In genomic region chr9:121896545-121896943, GRCh38 we compare ENCODE assay signal across 29 cellular contexts.
DNase-seq lines count a peak whose midpoint lies in the region; ATAC-seq and TF ChIP-seq lines count a peak whose summit lies in the region.
"Had no signal": no experiment of that assay in that cellular context is flagged by ENCODE, and none has a peak within 500 bp of the region (broad histone marks: within the 10 kb centered on the region; RNA-seq: fewer than 3 reads in every experiment).

No MANE protein-coding gene starts in this region.

- H3K27ac Mint-ChIP-seq in WTC11: peak overlapping the region; percentile 26; the same call in 1 of the 2 replicates
- H3K27ac Mint-ChIP-seq: activated naive CD4-positive, alpha-beta T cell treated with anti-CD3 and anti-CD28 coated beads, Interleukin-2, amount 10 ng/mL, durations not matched to agents 7 days and 5 days; activated T-helper 17 cell treated with anti-CD3 and anti-CD28 coated beads, Interleukin-2, amount 50 U/mL, for 72 hours; natural killer cell treated with Interleukin-12 subunit alpha and Interleukin-12 subunit beta and Interleukin-15 and Interleukin-18, amount 100 ng/mL, for 72 hours had no signal

- H2BK120ac ChIP-seq in neuronal stem cell (ENCODE audit: low read depth, low read length): no peak overlapping the region

- H3K36me3 ChIP-seq in neuronal stem cell (replicated peaks in 1 of 2; ENCODE audit: control insufficient read depth in 2 of 2, insufficient read depth in 2 of 2, low read length in 2 of 2): peaks cover 0 to 4% of the 10 kb centered on the region in 2 donors
- H3K36me3 ChIP-seq: BLaER1, pancreas, right atrium auricular region, SJSA1, stomach, thyroid gland, vagina had no signal

- WGBS in neuronal stem cell (ENCODE audit: extremely low coverage in 2 of 2, insufficient read length in 2 of 2, insufficient replicate concordance in 1 of 2), 2 donors: no CpG with 5 or more reads among the region's 27 CpGs

- no peak overlapping the region for H3K4ac ChIP-seq in neuronal stem cell (ENCODE audit: low read length)

- peaks cover 7 to 9% of the 10 kb centered on the region in 2 donors for H3K9me3 ChIP-seq in neuronal stem cell (replicated peaks in 1 of 2; ENCODE audit: control insufficient read depth in 2 of 2, insufficient read depth in 1 of 2, low read depth in 1 of 2, low read length in 2 of 2)
- H3K9me3 ChIP-seq: pancreas, right atrium auricular region, thyroid gland, vagina had no signal

- ATAC-seq in left ventricle myocardium superior (peak; percentile 18), left cardiac atrium (no peak), WTC11 (no peak)
- no peak for ATAC-seq in stimulated activated naive CD8-positive, alpha-beta T cell treated with anti-CD3 and anti-CD28 coated beads, Interleukin-15, Interleukin-2, amounts not matched to agents 100 U/mL and 50 U/mL, for 24 hours

- CTCF ChIA-PET in WTC11 (lab: Charles Lee): no interaction called here

- no peak overlapping the region for H2BK12ac ChIP-seq in neuronal stem cell (ENCODE audit: low read length)

- no peak overlapping the region for H3K4me3 ChIP-seq in neuronal stem cell (ENCODE audit: low read length in 2 of 2)
- H3K4me3 ChIP-seq: BLaER1, pancreas, right atrium auricular region, SJSA1, stomach, thyroid gland, vagina had no signal

- H4K91ac ChIP-seq in neuronal stem cell (ENCODE audit: low read depth, low read length, poor library complexity): no peak overlapping the region

- H2BK15ac ChIP-seq in neuronal stem cell (ENCODE audit: low read length): peak overlapping the region; percentile 4

- H3K4me3 Mint-ChIP-seq in WTC11: no peak overlapping the region
- H3K4me3 Mint-ChIP-seq: activated naive CD4-positive, alpha-beta T cell treated with anti-CD3 and anti-CD28 coated beads, Interleukin-2, amount 10 ng/mL, durations not matched to agents 7 days and 5 days; activated T-helper 17 cell treated with anti-CD3 and anti-CD28 coated beads, Interleukin-2, amount 50 U/mL, for 72 hours; natural killer cell treated with Interleukin-12 subunit alpha and Interleukin-12 subunit beta and Interleukin-15 and Interleukin-18, amount 100 ng/mL, for 72 hours had no signal

- peaks cover 4% of the 10 kb centered on the region; the same call in 1 of the 2 replicates for H3K27me3 Mint-ChIP-seq in WTC11 (ENCODE audit: low read depth)
- H3K27me3 Mint-ChIP-seq: activated T-helper 17 cell treated with anti-CD3 and anti-CD28 coated beads, Interleukin-2, amount 50 U/mL, for 72 hours; natural killer cell treated with Interleukin-12 subunit alpha and Interleukin-12 subunit beta and Interleukin-15 and Interleukin-18, amount 100 ng/mL, for 72 hours had no signal

- peaks cover 8 to 16% of the 10 kb centered on the region in 2 donors for H3K4me1 ChIP-seq in neuronal stem cell (ENCODE audit: control insufficient read depth in 2 of 2, insufficient read depth in 1 of 2, low read depth in 1 of 2, low read length in 2 of 2)
- H3K4me1 ChIP-seq: pancreas, right atrium auricular region, SJSA1, thyroid gland, vagina had no signal

- DNase-seq in left ventricle myocardium superior: no peak
- no peak for DNase-seq in left cardiac atrium
- DNase-seq in WTC11 (ENCODE audit: low spot score): no peak
- no peak for DNase-seq in neuronal stem cell (ENCODE audit: low spot score)
- DNase-seq in NCI-H2227 (lab: John Stamatoyannopoulos, UW; ENCODE audit: unreplicated experiment): no peak
- no peak for DNase-seq in AML-193 (lab: John Stamatoyannopoulos, UW)
- DNase-seq in NCI-H2107 (lab: John Stamatoyannopoulos, UW): no peak
- no peak for DNase-seq in stimulated activated naive CD8-positive, alpha-beta T cell treated with anti-CD3 and anti-CD28 coated beads, Interleukin-15, Interleukin-2, amounts not matched to agents 100 U/mL and 50 U/mL, for 24 hours
- DNase-seq: activated CD4-positive, CD25-positive, alpha-beta regulatory T cell; activated naive CD4-positive, alpha-beta T cell treated with anti-CD3 and anti-CD28 coated beads, Interleukin-2, amount 10 ng/mL, durations not matched to agents 7 days and 5 days; amniotic stem cell; DMS 273 treated with DMSO at 0.1 percent for 48 hours; effector CD4-positive, alpha-beta T cell; HCEC 1CT; hypothalamus; mammary epithelial cell; MV-4-11; NCI-H1436 treated with DMSO at 0.1 percent for 48 hours; NCI-H2081 treated with DMSO at 0.1 percent for 48 hours; stimulated activated CD4-positive, alpha-beta T cell treated with anti-CD3 and anti-CD28 coated beads, Interleukin-2, amount 100 ng/mL, for 24 hours had no signal

- H2BK5ac ChIP-seq in neuronal stem cell (ENCODE audit: low read length): no peak overlapping the region

- H3K9me3 Mint-ChIP-seq in WTC11: peaks cover 19% of the 10 kb centered on the region

- no peak overlapping the region for H3K23ac ChIP-seq in neuronal stem cell (ENCODE audit: low read depth, low read length, poor library complexity)

- H3K27ac ChIP-seq in neuronal stem cell (replicated peaks; ENCODE audit: low read length): peak overlapping the region; percentile 50
- H3K27ac ChIP-seq: BLaER1, pancreas, right atrium auricular region, SJSA1, stomach, thyroid gland, vagina had no signal

- no peaks in the 10 kb centered on the region for H3K79me1 ChIP-seq in neuronal stem cell (ENCODE audit: low read depth, low read length)

- H3K27me3 ChIP-seq in neuronal stem cell (ENCODE audit: control insufficient read depth in 3 of 3, insufficient read depth in 3 of 3, low read depth in 1 of 3, low read length in 3 of 3): peaks cover 0 to 5% (median 4%) of the 10 kb centered on the region in 3 experiments
- H3K27me3 ChIP-seq: BLaER1, pancreas, right atrium auricular region, SJSA1, stomach, thyroid gland, vagina had no signal

- intact Hi-C loops in left ventricle myocardium superior (cut with micrococcal nuclease): no loop called here
- intact Hi-C loops in left cardiac atrium (cut with DNase I): no loop called here

- POLR2A ChIA-PET in WTC11 (lab: Charles Lee): no interaction called here

- no peak overlapping the region for H3K4me2 ChIP-seq in neuronal stem cell (ENCODE audit: insufficient read depth, low read length, poor library complexity, severe bottlenecking)
- H3K4me2 ChIP-seq: BLaER1 had no signal

- no peak overlapping the region for H3K9ac ChIP-seq in neuronal stem cell (ENCODE audit: low read depth, low read length, poor library complexity)
- H3K9ac ChIP-seq: BLaER1 had no signal

- H3K14ac ChIP-seq in neuronal stem cell (ENCODE audit: low read length): no peak overlapping the region

- peak overlapping the region; percentile 2 for H3K18ac ChIP-seq in neuronal stem cell (ENCODE audit: low read length)

- TF ChIP-seq CTCF in WTC11 (IDR thresholded peaks at IDR 0.05): no peak

- peaks cover 6% of the 10 kb centered on the region for H3K36me3 Mint-ChIP-seq in WTC11
- H3K36me3 Mint-ChIP-seq: activated naive CD4-positive, alpha-beta T cell treated with anti-CD3 and anti-CD28 coated beads, Interleukin-2, amount 10 ng/mL, durations not matched to agents 7 days and 5 days had no signal

- no peak overlapping the region for H4K8ac ChIP-seq in neuronal stem cell (ENCODE audit: low read depth, low read length)

- no peak overlapping the region for H2AFZ ChIP-seq in neuronal stem cell (ENCODE audit: low read length)

- H2AK5ac ChIP-seq in neuronal stem cell (ENCODE audit: low read depth, low read length): peak overlapping the region; percentile 1

- H3K4me1 Mint-ChIP-seq in WTC11: no peaks in the 10 kb centered on the region
- H3K4me1 Mint-ChIP-seq: activated naive CD4-positive, alpha-beta T cell treated with anti-CD3 and anti-CD28 coated beads, Interleukin-2, amount 10 ng/mL, durations not matched to agents 7 days and 5 days; activated T-helper 17 cell treated with anti-CD3 and anti-CD28 coated beads, Interleukin-2, amount 50 U/mL, for 72 hours had no signal

TF ChIP-seq in WTC11, 78 proteins besides CTCF, POLR2A, EP300 and RAD21:
- TF ChIP-seq, protein P1, sequence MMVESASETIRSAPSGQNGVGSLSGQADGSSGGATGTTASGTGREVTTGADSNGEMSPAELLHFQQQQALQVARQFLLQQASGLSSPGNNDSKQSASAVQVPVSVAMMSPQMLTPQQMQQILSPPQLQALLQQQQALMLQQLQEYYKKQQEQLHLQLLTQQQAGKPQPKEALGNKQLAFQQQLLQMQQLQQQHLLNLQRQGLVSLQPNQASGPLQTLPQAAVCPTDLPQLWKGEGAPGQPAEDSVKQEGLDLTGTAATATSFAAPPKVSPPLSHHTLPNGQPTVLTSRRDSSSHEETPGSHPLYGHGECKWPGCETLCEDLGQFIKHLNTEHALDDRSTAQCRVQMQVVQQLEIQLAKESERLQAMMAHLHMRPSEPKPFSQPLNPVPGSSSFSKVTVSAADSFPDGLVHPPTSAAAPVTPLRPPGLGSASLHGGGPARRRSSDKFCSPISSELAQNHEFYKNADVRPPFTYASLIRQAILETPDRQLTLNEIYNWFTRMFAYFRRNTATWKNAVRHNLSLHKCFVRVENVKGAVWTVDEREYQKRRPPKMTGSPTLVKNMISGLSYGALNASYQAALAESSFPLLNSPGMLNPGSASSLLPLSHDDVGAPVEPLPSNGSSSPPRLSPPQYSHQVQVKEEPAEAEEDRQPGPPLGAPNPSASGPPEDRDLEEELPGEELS (CRISPR knock-in tag; IDR thresholded peaks at IDR 0.05): no peak
- no peak for TF ChIP-seq CBFB (CRISPR knock-in tag; IDR thresholded peaks at IDR 0.05; ENCODE audit: low read depth)
